9 cellular contexts compared by ENCODE assay signal in genomic region chr2:152740743-152741328, GRCh38. TPM values are rescaled to one million over a fixed set of nuclear protein-coding genes. Genes with fewer than 3 reads are reported as not detected.
DNase-seq lines count a peak whose midpoint lies in the region; ATAC-seq and TF ChIP-seq lines count a peak whose summit lies in the region.
"Had no signal": no experiment of that assay in that cellular context is flagged by ENCODE, and none has a peak within 500 bp of the region (broad histone marks: within the 10 kb centered on the region; RNA-seq: fewer than 3 reads in every experiment).

No MANE protein-coding gene starts in this region.

- CTCF ChIA-PET in activated CD8-positive, alpha-beta T cell treated with anti-CD3 and anti-CD28 coated beads for 36 hours (lab: Charles Lee): interaction anchor here (0.6 to 1.0 kb wide), 3 partner anchors 11 to 1401 kb away, joined by 3 to 4 read pairs (median 3); no protein-coding TSS in a partner anchor
- CTCF ChIA-PET in WTC11 (lab: Charles Lee): no interaction called here

- no peak overlapping the region for H3K27ac ChIP-seq in C4-2B
- H3K27ac ChIP-seq in tibial nerve: no peak overlapping the region
- H3K27ac ChIP-seq: SJSA1 had no signal

- H3K27me3 ChIP-seq in tibial nerve: no peaks in the 10 kb centered on the region
- H3K27me3 ChIP-seq: SJSA1 had no signal

- no peak for TF ChIP-seq EP300 in tibial nerve (IDR thresholded peaks at IDR 0.05)

- H3K4me3 ChIP-seq in tibial nerve: no peak overlapping the region
- H3K4me3 ChIP-seq: SJSA1 had no signal

- DNase-seq in NCI-H1694 (lab: John Stamatoyannopoulos, UW) (peak; percentile 58), iPS-NIHi11 (ENCODE audit: low spot score) (peak; percentile 16), tibial nerve (ENCODE audit: low spot score in 2 of 2) (no peak), WTC11 (ENCODE audit: low spot score) (no peak)
- no peak for DNase-seq in activated CD8-positive, alpha-beta T cell treated with anti-CD3 and anti-CD28 coated beads for 36 hours

- no peak for TF ChIP-seq POLR2A in tibial nerve (IDR thresholded peaks at IDR 0.05)

- ATAC-seq in GM18517 (IDR thresholded peaks at IDR 0.05; ENCODE audit: unreplicated experiment) (peak; percentile 96), HG02973 (IDR thresholded peaks at IDR 0.05; ENCODE audit: unreplicated experiment) (peak; percentile 92), WTC11 (no peak)
- ATAC-seq in activated CD8-positive, alpha-beta T cell treated with anti-CD3 and anti-CD28 coated beads for 36 hours: peak; percentile 87

- WGBS in tibial nerve, 2 donors: 27 to 32% methylated on average over 2 of the region's 2 CpGs

- H3K9me3 ChIP-seq in tibial nerve: no peaks in the 10 kb centered on the region
- H3K9me3 ChIP-seq: SJSA1 had no signal

- POLR2A ChIA-PET in activated CD8-positive, alpha-beta T cell treated with anti-CD3 and anti-CD28 coated beads for 36 hours (lab: Charles Lee): no interaction called here
- POLR2A ChIA-PET in WTC11 (lab: Charles Lee): no interaction called here

- peak; percentile 91 for TF ChIP-seq CTCF in C4-2B (conservative IDR thresholded peaks at IDR 0.05)
- peak; percentile 83 for TF ChIP-seq CTCF in activated CD8-positive, alpha-beta T cell treated with anti-CD3 and anti-CD28 coated beads for 36 hours (IDR thresholded peaks at IDR 0.05)
- TF ChIP-seq CTCF in tibial nerve (IDR thresholded peaks at IDR 0.05): peak; percentile 63 to 81 (median 77)
- no peak for TF ChIP-seq CTCF in WTC11 (IDR thresholded peaks at IDR 0.05)

- H3K27ac Mint-ChIP-seq in activated CD8-positive, alpha-beta T cell treated with anti-CD3 and anti-CD28 coated beads for 36 hours: no peak overlapping the region
- no peak overlapping the region for H3K27ac Mint-ChIP-seq in WTC11

- no peaks in the 10 kb centered on the region for H3K9me3 Mint-ChIP-seq in activated CD8-positive, alpha-beta T cell treated with anti-CD3 and anti-CD28 coated beads for 36 hours
- peaks cover 25% of the 10 kb centered on the region for H3K9me3 Mint-ChIP-seq in WTC11

- peaks cover 0 to 26% (median 2%) of the 10 kb centered on the region in 3 donors for H3K36me3 ChIP-seq in tibial nerve

- H3K27me3 Mint-ChIP-seq in activated CD8-positive, alpha-beta T cell treated with anti-CD3 and anti-CD28 coated beads for 36 hours: no peaks in the 10 kb centered on the region
- H3K27me3 Mint-ChIP-seq in WTC11 (ENCODE audit: low read depth): no peaks in the 10 kb centered on the region

- intact Hi-C loops in activated CD8-positive, alpha-beta T cell treated with anti-CD3 and anti-CD28 coated beads for 36 hours (cut with micrococcal nuclease): no loop called here

- H3K4me1 Mint-ChIP-seq in activated CD8-positive, alpha-beta T cell treated with anti-CD3 and anti-CD28 coated beads for 36 hours (ENCODE audit: low read depth): no peaks in the 10 kb centered on the region
- H3K4me1 Mint-ChIP-seq in WTC11: no peaks in the 10 kb centered on the region

- H3K36me3 Mint-ChIP-seq in activated CD8-positive, alpha-beta T cell treated with anti-CD3 and anti-CD28 coated beads for 36 hours (ENCODE audit: low read depth): peaks cover 28% of the 10 kb centered on the region
- H3K36me3 Mint-ChIP-seq in WTC11: peaks cover 50% of the 10 kb centered on the region

- peaks cover 0 to 8% (median 0%) of the 10 kb centered on the region in 4 donors for H3K4me1 ChIP-seq in tibial nerve
- H3K4me1 ChIP-seq: SJSA1 had no signal

- no peak overlapping the region for H3K4me3 Mint-ChIP-seq in activated CD8-positive, alpha-beta T cell treated with anti-CD3 and anti-CD28 coated beads for 36 hours
- no peak overlapping the region for H3K4me3 Mint-ChIP-seq in WTC11

TF ChIP-seq in WTC11, 78 proteins besides CTCF, POLR2A, EP300 and RAD21:
- TF ChIP-seq AR (CRISPR knock-in tag; IDR thresholded peaks at IDR 0.05) (no peak), NR3C1 (CRISPR knock-in tag; conservative IDR thresholded peaks at IDR 0.05; ENCODE audit: low read depth) (no peak), TCF7 (CRISPR knock-in tag; IDR thresholded peaks at IDR 0.05; ENCODE audit: low read depth) (no peak), ZNF512 (CRISPR knock-in tag; IDR thresholded peaks at IDR 0.05; ENCODE audit: borderline replicate concordance) (no peak), ZNF317 (CRISPR knock-in tag; IDR thresholded peaks at IDR 0.05; ENCODE audit: borderline replicate concordance, low read depth) (no peak), ETV6 (CRISPR knock-in tag; IDR thresholded peaks at IDR 0.05) (no peak), ZNF138 (CRISPR knock-in tag; conservative IDR thresholded peaks at IDR 0.05) (no peak), MAX (CRISPR knock-in tag; IDR thresholded peaks at IDR 0.05) (no peak)

RNA-seq across cellular contexts. Expression of gene ARL6IP6, which starts 22.4 kb away (rescaled TPM):
- 10 to 100 TPM; 21.0 to 29.8 TPM for total RNA-seq in activated CD8-positive, alpha-beta T cell treated with anti-CD3 and anti-CD28 coated beads for 36 hours
- 10 to 100 TPM; 17.5 to 28.5 (median 23.6) TPM for total RNA-seq in tibial nerve
- 40.4 to 46.6 TPM (median 42.5 TPM) in 3 replicates for total RNA-seq in WTC11 (2021)

RNA-seq across cellular contexts. Expression of gene PRPF40A, which starts 23.6 kb away (rescaled TPM):
- total RNA-seq in activated CD8-positive, alpha-beta T cell treated with anti-CD3 and anti-CD28 coated beads for 36 hours: 100 to 1,000 TPM; 145 to 148 TPM
- total RNA-seq in tibial nerve (10 to 100 TPM; 66.4 to 97.7 (median 77.6) TPM), WTC11 (2021) (171 to 189 TPM (median 176 TPM) in 3 replicates)

Comparison
In these comparisons a context has a peak if more than half of its experiments do, and no peak if none do; other contexts are left out.
1. DNase-seq: peak in NCI-H1694 (single experiment) and iPS-NIHi11 (single experiment); none in activated CD8-positive, alpha-beta T cell treated with anti-CD3 and anti-CD28 coated beads for 36 hours (single experiment), tibial nerve (0 of 2) and WTC11 (single experiment).